11 cellular contexts compared by ENCODE assay signal in the genomic region with DNA sequence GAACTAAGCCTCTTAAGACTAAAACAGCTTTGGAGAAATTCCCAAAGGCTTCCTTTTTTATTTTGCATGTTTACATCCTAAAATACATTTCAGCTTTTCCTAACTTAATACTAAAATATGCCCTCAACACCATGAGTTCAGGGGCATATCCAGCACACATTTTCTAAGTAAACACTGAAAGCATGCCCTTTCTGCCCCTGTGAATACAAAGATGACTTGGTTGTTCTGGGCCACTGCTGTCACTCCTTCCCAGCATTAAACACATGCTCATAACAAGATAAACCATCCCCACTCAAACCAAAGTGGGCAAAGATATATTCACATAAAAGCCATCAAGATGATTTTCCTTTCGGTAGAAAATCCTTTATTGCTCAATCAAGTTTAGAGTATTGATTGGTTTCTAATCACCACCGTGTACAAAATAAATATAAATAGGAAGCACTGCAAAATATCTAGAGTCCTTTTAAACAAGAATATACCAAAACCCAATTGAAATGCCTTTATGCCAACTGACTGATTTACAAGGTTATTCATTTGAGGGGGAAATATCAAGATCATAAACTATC. TPM values are rescaled to one million over a fixed set of nuclear protein-coding genes. Genes with fewer than 3 reads are reported as not detected.
DNase-seq lines count a peak whose midpoint lies in the region; ATAC-seq and TF ChIP-seq lines count a peak whose summit lies in the region.
"Had no signal": no experiment of that assay in that cellular context is flagged by ENCODE, and none has a peak within 500 bp of the region (broad histone marks: within the 10 kb centered on the region; RNA-seq: fewer than 3 reads in every experiment).

No MANE protein-coding gene starts in this region.

- H3K4me1 Mint-ChIP-seq in MCF 10A (ENCODE audit: insufficient read depth, unreplicated experiment), result peaks cover 31% of the 10 kb centered on the region
- H3K4me1 Mint-ChIP-seq in stimulated activated naive B cell treated with anti-CD40 and anti-IgM and Interleukin-4, amounts not matched to agents 10 μg/mL and 1 μg/mL and 100 μg/mL, for 72 hours, result peaks cover 21 to 45% of the 10 kb centered on the region in 2 donors

- no peak for ATAC-seq in stimulated activated naive B cell treated with anti-CD40 and anti-IgM and Interleukin-4, amounts not matched to agents 10 μg/mL and 1 μg/mL and 100 μg/mL, for 72 hours (replicated peaks)
- no peak for ATAC-seq in HG03571 (IDR thresholded peaks at IDR 0.05; ENCODE audit: unreplicated experiment)
- ATAC-seq: CD8-positive, alpha-beta T cell had no signal

- peaks cover 5% of the 10 kb centered on the region for H3K36me3 ChIP-seq in breast epithelium
- no peaks in the 10 kb centered on the region for H3K36me3 ChIP-seq in PC-9 (ENCODE audit: low read depth)

- peaks cover 7% of the 10 kb centered on the region; the same call in 1 of the 2 replicates for H4K20me1 ChIP-seq in PC-9 (ENCODE audit: insufficient read depth)

- H3K9me3 ChIP-seq in breast epithelium, result no peaks in the 10 kb centered on the region
- H3K9me3 ChIP-seq in PC-9 (ENCODE audit: insufficient read depth, low read depth), result no peaks in the 10 kb centered on the region

- TF ChIP-seq POLR2A in breast epithelium (IDR thresholded peaks at IDR 0.05), result no peak

- H3K27ac ChIP-seq in breast epithelium, result no peak overlapping the region
- H3K27ac ChIP-seq in PC-9, result no peak overlapping the region

- H3K27me3 ChIP-seq in breast epithelium (no peaks in the 10 kb centered on the region), PC-9 (ENCODE audit: insufficient read depth, low read depth) (no peaks in the 10 kb centered on the region)

- H3K4me3 ChIP-seq in breast epithelium, result no peak overlapping the region
- H3K4me3 ChIP-seq in PC-9, result no peak overlapping the region; the same call in 1 of the 2 replicates
- peak overlapping the region; percentile 16 for H3K4me3 ChIP-seq in fibroblast of mammary gland (ENCODE audit: control insufficient read depth, low read depth, low read length)

- peaks cover 25% of the 10 kb centered on the region for H3K36me3 Mint-ChIP-seq in MCF 10A (ENCODE audit: insufficient read depth, unreplicated experiment)
- peaks cover 18 to 34% of the 10 kb centered on the region in 2 donors for H3K36me3 Mint-ChIP-seq in stimulated activated naive B cell treated with anti-CD40 and anti-IgM and Interleukin-4, amounts not matched to agents 10 μg/mL and 1 μg/mL and 100 μg/mL, for 72 hours

- H3K27me3 Mint-ChIP-seq in MCF 10A (ENCODE audit: insufficient read depth, unreplicated experiment), result no peaks in the 10 kb centered on the region
- H3K27me3 Mint-ChIP-seq in stimulated activated naive B cell treated with anti-CD40 and anti-IgM and Interleukin-4, amounts not matched to agents 10 μg/mL and 1 μg/mL and 100 μg/mL, for 72 hours, result no peaks in the 10 kb centered on the region

- H3K9me3 Mint-ChIP-seq in MCF 10A (ENCODE audit: unreplicated experiment), result no peaks in the 10 kb centered on the region
- H3K9me3 Mint-ChIP-seq in stimulated activated naive B cell treated with anti-CD40 and anti-IgM and Interleukin-4, amounts not matched to agents 10 μg/mL and 1 μg/mL and 100 μg/mL, for 72 hours, result no peaks in the 10 kb centered on the region
- H3K9me3 Mint-ChIP-seq: CD8-positive, alpha-beta T cell had no signal

- TF ChIP-seq CTCF in MCF 10A (IDR thresholded peaks at IDR 0.05; ENCODE audit: unreplicated experiment) (no peak), breast epithelium (IDR thresholded peaks at IDR 0.05) (no peak), PC-9 (conservative IDR thresholded peaks at IDR 0.05) (no peak), fibroblast of mammary gland (conservative IDR thresholded peaks at IDR 0.05; ENCODE audit: control insufficient read depth, insufficient read depth, low read depth, low read length) (no peak)

- H3K4me1 ChIP-seq in breast epithelium (no peaks in the 10 kb centered on the region), PC-9 (replicated peaks; ENCODE audit: insufficient read depth) (peaks cover 12% of the 10 kb centered on the region; the same call in 1 of the 2 replicates)

- H3K79me2 ChIP-seq in PC-9 (ENCODE audit: low read depth), result peaks cover 51% of the 10 kb centered on the region

- peak overlapping the region; percentile 69 for H3K27ac Mint-ChIP-seq in MCF 10A (ENCODE audit: low read depth, unreplicated experiment)
- H3K27ac Mint-ChIP-seq in stimulated activated naive B cell treated with anti-CD40 and anti-IgM and Interleukin-4, amounts not matched to agents 10 μg/mL and 1 μg/mL and 100 μg/mL, for 72 hours, result peak overlapping the region; percentile 65
- H3K27ac Mint-ChIP-seq: CD8-positive, alpha-beta T cell had no signal

- peak overlapping the region; percentile 93 for H3K4me3 Mint-ChIP-seq in MCF 10A (ENCODE audit: unreplicated experiment)
- H3K4me3 Mint-ChIP-seq in stimulated activated naive B cell treated with anti-CD40 and anti-IgM and Interleukin-4, amounts not matched to agents 10 μg/mL and 1 μg/mL and 100 μg/mL, for 72 hours, result peak overlapping the region; percentile 67 to 72

- H3F3A ChIP-seq in PC-9 (ENCODE audit: insufficient read depth, low read depth), result peaks cover 12% of the 10 kb centered on the region; the same call in 1 of the 2 replicates

- no peaks in the 10 kb centered on the region for H3K9me2 ChIP-seq in PC-9 (ENCODE audit: insufficient read depth)

- intact Hi-C loops in MCF 10A (cut with micrococcal nuclease) (no loop called here), breast epithelium (cut with DNase I; ENCODE audit: low total_unique reads) (loop anchor here (10.0 kb wide), 1 partner anchor 1124 kb away; a partner anchor contains a TSS), PC-9 (cut with micrococcal nuclease; ENCODE audit: unreplicated experiment) (no loop called here)

- BruUV-seq in MCF 10A (replicated peaks; lab: Mats Ljungman, UMichigan) (no TSS peak), PC-9 (replicated peaks; lab: Mats Ljungman, UMichigan) (TSS peak; percentile 7)

- no peak overlapping the region for H2AFZ ChIP-seq in PC-9

- DNase-seq in MCF 10A (ENCODE audit: unreplicated experiment), result no peak
- no peak for DNase-seq in breast epithelium (ENCODE audit: low spot score in 2 of 2)
- no peak for DNase-seq in PC-9
- no peak for DNase-seq in fibroblast of mammary gland (ENCODE audit: low read depth)
- DNase-seq in stimulated activated naive B cell treated with anti-CD40 and anti-IgM and Interleukin-4, amounts not matched to agents 10 μg/mL and 1 μg/mL and 100 μg/mL, for 72 hours, result no peak
- DNase-seq in AML-193 (lab: John Stamatoyannopoulos, UW), result no peak
- no peak for DNase-seq in UCSD-AML1 (lab: John Stamatoyannopoulos, UW; ENCODE audit: unreplicated experiment)
- DNase-seq: CD8-positive, alpha-beta T cell; effector CD4-positive, alpha-beta T cell; NCI-H1694 had no signal

- POLR2A ChIA-PET in MCF 10A (lab: Yijun Ruan, JAX) (interaction anchor here (0.7 to 9.8 kb wide), 6 partner anchors 11 to 915 kb away, joined by 3 to 205 read pairs (median 18); a partner anchor contains a TSS), PC-9 (lab: Charles Lee; ENCODE audit: unreplicated experiment) (no interaction called here)

- CTCF ChIA-PET in MCF 10A (lab: Yijun Ruan, JAX) (interaction anchor here (1.9 to 9.9 kb wide), 2 partner anchors 20 to 276 kb away, joined by 10 to 152 read pairs; no protein-coding TSS in a partner anchor), PC-9 (lab: Charles Lee) (no interaction called here)

- peak overlapping the region; percentile 53 for H3K4me2 ChIP-seq in PC-9

RNA-seq across cellular contexts. Expression of a gene that starts 1.9 kb away (rescaled TPM):
- 105 and 108 TPM in 2 replicates for total RNA-seq in MCF 10A (2022)
- 10 to 100 TPM; 65.8 to 78.3 (median 65.9) TPM for total RNA-seq in breast epithelium
- total RNA-seq in PC-9 (2021), result 30.8 and 34.0 TPM in 2 replicates

RNA-seq across cellular contexts. Expression of a gene that starts 12.3 kb away (rescaled TPM):
- 30.4 and 33.4 TPM in 2 replicates for total RNA-seq in MCF 10A (2022)
- total RNA-seq in breast epithelium, result 10 to 100 TPM; 14.7 to 20.0 (median 17.9) TPM
- total RNA-seq in PC-9 (2021), result 22.1 and 23.3 TPM in 2 replicates

RNA-seq across cellular contexts. Expression of a gene that starts 25.4 kb away (rescaled TPM):
- total RNA-seq in MCF 10A (2022), result 18.4 and 22.9 TPM in 2 replicates
- total RNA-seq in breast epithelium, result 10 to 100 TPM; 10.1 to 21.0 (median 16.2) TPM
- total RNA-seq in PC-9 (2021), result 12.6 and 15.8 TPM in 2 replicates
